Comparison of ENCODE assay signal across 1 cellular context in the genomic region with DNA sequence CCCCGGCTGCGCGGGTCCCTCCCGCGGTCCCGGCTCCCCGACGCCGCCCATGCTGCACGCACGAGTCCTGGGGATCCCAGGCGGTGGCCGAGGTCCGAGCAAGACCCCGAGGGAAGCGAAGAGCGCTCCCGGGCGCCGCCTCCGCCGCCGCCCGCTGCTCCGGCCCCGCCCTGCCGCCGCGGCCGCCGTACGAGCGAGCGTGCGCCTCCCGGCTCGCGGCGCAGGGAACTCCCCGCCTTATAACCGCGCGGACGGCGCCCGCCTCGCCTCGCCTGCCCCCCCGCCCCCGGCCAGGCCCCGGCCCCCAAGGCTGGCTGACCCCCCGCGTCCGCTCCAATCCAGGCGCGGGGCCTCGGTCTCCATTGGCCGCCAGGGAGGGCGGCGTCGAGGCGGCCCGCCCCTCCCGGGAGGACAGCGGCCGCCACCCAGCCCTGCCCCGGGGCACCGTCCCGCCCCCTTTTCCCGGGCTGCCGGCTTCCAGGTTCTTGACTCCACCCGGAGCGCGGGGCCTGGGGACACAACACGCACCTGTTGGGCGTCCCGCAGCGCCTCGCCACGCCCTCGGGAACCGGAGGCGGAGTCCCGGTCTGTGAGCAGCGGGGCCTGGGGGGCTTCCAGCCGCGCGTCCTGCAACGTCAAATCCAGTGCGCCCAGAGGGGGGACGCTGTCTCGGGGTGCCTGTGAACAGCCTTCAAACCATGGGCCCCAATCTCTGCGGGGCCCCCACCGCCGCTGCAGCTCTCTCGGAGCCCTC.
TF ChIP-seq lines count a peak whose summit lies in the region.

A gene with protein sequence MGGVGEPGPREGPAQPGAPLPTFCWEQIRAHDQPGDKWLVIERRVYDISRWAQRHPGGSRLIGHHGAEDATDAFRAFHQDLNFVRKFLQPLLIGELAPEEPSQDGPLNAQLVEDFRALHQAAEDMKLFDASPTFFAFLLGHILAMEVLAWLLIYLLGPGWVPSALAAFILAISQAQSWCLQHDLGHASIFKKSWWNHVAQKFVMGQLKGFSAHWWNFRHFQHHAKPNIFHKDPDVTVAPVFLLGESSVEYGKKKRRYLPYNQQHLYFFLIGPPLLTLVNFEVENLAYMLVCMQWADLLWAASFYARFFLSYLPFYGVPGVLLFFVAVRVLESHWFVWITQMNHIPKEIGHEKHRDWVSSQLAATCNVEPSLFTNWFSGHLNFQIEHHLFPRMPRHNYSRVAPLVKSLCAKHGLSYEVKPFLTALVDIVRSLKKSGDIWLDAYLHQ (minus strand): TSS at position 215 of the 754 bp plus-strand sequence. CDS start 164 bp downstream, at position 51.

TF ChIP-seq in K562, 482 proteins besides CTCF, POLR2A, EP300 and RAD21 (continued from another document and continues in another):
- TF ChIP-seq, protein P1, sequence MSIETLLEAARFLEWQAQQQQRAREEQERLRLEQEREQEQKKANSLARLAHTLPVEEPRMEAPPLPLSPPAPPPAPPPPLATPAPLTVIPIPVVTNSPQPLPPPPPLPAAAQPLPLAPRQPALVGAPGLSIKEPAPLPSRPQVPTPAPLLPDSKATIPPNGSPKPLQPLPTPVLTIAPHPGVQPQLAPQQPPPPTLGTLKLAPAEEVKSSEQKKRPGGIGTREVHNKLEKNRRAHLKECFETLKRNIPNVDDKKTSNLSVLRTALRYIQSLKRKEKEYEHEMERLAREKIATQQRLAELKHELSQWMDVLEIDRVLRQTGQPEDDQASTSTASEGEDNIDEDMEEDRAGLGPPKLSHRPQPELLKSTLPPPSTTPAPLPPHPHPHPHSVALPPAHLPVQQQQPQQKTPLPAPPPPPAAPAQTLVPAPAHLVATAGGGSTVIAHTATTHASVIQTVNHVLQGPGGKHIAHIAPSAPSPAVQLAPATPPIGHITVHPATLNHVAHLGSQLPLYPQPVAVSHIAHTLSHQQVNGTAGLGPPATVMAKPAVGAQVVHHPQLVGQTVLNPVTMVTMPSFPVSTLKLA (conservative IDR thresholded peaks at IDR 0.05) = peak in 1 of 2 experiments; percentile 56; a peak in 2 of 4 replicates
- no peak for TF ChIP-seq HES1 (IDR thresholded peaks at IDR 0.05; ENCODE audit: low read depth)
- TF ChIP-seq ZFP30 (CRISPR knock-in tag; IDR thresholded peaks at IDR 0.05; ENCODE audit: borderline replicate concordance) = no peak
- TF ChIP-seq PRDM10 (IDR thresholded peaks at IDR 0.05; ENCODE audit: partially characterized antibody) = no peak
- no peak for TF ChIP-seq XRCC3 (IDR thresholded peaks at IDR 0.05)
- no peak for TF ChIP-seq SMAD3 (CRISPR knock-in tag; conservative IDR thresholded peaks at IDR 0.05)
- TF ChIP-seq MECOM (CRISPR knock-in tag; IDR thresholded peaks at IDR 0.05) = no peak
- no peak for TF ChIP-seq NFIX (CRISPR knock-in tag; IDR thresholded peaks at IDR 0.05; ENCODE audit: low read depth)
- TF ChIP-seq STAT5A (IDR thresholded peaks at IDR 0.05; ENCODE audit: borderline replicate concordance, low read length) = no peak
- no peak for TF ChIP-seq SMAD1 (IDR thresholded peaks at IDR 0.05; ENCODE audit: low read depth, low read length, partially characterized antibody)
- no peak for TF ChIP-seq KHSRP (IDR thresholded peaks at IDR 0.05)
- TF ChIP-seq EZH2 (IDR thresholded peaks at IDR 0.05; ENCODE audit: borderline replicate concordance, low read depth, low read length) = no peak
- no peak for TF ChIP-seq ZBTB43 (CRISPR knock-in tag; IDR thresholded peaks at IDR 0.05)
- TF ChIP-seq HNRNPH1 (optimal IDR thresholded peaks at IDR 0.05; ENCODE audit: low read depth, low read length) = no peak
- TF ChIP-seq ZNF165 (CRISPR knock-in tag; IDR thresholded peaks at IDR 0.05; ENCODE audit: borderline replicate concordance) = no peak
- TF ChIP-seq ZBTB7A (IDR thresholded peaks at IDR 0.05; ENCODE audit: borderline replicate concordance, control insufficient read depth, low read depth, low read length) = peak; percentile 62; the same call in 1 of the 2 replicates
- no peak for TF ChIP-seq NFE2 (IDR thresholded peaks at IDR 0.05; ENCODE audit: low read depth)
- TF ChIP-seq SRSF3 (IDR thresholded peaks at IDR 0.05; ENCODE audit: insufficient read depth, low read length) = no peak
- TF ChIP-seq FOXO4 (CRISPR knock-in tag; IDR thresholded peaks at IDR 0.05) = no peak
- TF ChIP-seq MCM3 (IDR thresholded peaks at IDR 0.05) = no peak
- TF ChIP-seq, protein P2, sequence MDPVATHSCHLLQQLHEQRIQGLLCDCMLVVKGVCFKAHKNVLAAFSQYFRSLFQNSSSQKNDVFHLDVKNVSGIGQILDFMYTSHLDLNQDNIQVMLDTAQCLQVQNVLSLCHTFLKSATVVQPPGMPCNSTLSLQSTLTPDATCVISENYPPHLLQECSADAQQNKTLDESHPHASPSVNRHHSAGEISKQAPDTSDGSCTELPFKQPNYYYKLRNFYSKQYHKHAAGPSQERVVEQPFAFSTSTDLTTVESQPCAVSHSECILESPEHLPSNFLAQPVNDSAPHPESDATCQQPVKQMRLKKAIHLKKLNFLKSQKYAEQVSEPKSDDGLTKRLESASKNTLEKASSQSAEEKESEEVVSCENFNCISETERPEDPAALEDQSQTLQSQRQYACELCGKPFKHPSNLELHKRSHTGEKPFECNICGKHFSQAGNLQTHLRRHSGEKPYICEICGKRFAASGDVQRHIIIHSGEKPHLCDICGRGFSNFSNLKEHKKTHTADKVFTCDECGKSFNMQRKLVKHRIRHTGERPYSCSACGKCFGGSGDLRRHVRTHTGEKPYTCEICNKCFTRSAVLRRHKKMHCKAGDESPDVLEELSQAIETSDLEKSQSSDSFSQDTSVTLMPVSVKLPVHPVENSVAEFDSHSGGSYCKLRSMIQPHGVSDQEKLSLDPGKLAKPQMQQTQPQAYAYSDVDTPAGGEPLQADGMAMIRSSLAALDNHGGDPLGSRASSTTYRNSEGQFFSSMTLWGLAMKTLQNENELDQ (CRISPR knock-in tag; IDR thresholded peaks at IDR 0.05; ENCODE audit: borderline replicate concordance) = no peak
- peak; percentile 55; the same call in 1 of the 2 replicates for TF ChIP-seq NKRF (IDR thresholded peaks at IDR 0.05; ENCODE audit: borderline replicate concordance)
- TF ChIP-seq, protein P3, sequence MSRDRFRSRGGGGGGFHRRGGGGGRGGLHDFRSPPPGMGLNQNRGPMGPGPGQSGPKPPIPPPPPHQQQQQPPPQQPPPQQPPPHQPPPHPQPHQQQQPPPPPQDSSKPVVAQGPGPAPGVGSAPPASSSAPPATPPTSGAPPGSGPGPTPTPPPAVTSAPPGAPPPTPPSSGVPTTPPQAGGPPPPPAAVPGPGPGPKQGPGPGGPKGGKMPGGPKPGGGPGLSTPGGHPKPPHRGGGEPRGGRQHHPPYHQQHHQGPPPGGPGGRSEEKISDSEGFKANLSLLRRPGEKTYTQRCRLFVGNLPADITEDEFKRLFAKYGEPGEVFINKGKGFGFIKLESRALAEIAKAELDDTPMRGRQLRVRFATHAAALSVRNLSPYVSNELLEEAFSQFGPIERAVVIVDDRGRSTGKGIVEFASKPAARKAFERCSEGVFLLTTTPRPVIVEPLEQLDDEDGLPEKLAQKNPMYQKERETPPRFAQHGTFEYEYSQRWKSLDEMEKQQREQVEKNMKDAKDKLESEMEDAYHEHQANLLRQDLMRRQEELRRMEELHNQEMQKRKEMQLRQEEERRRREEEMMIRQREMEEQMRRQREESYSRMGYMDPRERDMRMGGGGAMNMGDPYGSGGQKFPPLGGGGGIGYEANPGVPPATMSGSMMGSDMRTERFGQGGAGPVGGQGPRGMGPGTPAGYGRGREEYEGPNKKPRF (IDR thresholded peaks at IDR 0.05; ENCODE audit: low read depth, low read length) = no peak
- TF ChIP-seq ZNF717 (CRISPR knock-in tag; IDR thresholded peaks at IDR 0.05) = no peak
- no peak for TF ChIP-seq TOE1 (IDR thresholded peaks at IDR 0.05; ENCODE audit: borderline replicate concordance)
- no peak for TF ChIP-seq TOE1 (CRISPR knock-in tag; IDR thresholded peaks at IDR 0.05; ENCODE audit: borderline replicate concordance, low read depth)
- no peak for TF ChIP-seq TEAD4 (IDR thresholded peaks at IDR 0.05; ENCODE audit: low read length)
- TF ChIP-seq TEAD4 (CRISPR knock-in tag; IDR thresholded peaks at IDR 0.05; ENCODE audit: borderline replicate concordance) = no peak
- TF ChIP-seq, protein P4, sequence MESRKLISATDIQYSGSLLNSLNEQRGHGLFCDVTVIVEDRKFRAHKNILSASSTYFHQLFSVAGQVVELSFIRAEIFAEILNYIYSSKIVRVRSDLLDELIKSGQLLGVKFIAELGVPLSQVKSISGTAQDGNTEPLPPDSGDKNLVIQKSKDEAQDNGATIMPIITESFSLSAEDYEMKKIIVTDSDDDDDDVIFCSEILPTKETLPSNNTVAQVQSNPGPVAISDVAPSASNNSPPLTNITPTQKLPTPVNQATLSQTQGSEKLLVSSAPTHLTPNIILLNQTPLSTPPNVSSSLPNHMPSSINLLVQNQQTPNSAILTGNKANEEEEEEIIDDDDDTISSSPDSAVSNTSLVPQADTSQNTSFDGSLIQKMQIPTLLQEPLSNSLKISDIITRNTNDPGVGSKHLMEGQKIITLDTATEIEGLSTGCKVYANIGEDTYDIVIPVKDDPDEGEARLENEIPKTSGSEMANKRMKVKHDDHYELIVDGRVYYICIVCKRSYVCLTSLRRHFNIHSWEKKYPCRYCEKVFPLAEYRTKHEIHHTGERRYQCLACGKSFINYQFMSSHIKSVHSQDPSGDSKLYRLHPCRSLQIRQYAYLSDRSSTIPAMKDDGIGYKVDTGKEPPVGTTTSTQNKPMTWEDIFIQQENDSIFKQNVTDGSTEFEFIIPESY (CRISPR knock-in tag; IDR thresholded peaks at IDR 0.05) = no peak
- no peak for TF ChIP-seq ZNF324 (CRISPR knock-in tag; IDR thresholded peaks at IDR 0.05)
- no peak for TF ChIP-seq SMARCB1 (IDR thresholded peaks at IDR 0.05; ENCODE audit: insufficient read length, low read depth)
